1 cellular context compared by ENCODE assay signal in genomic region chr6:8085053-8085511, GRCh38.
TF ChIP-seq lines count a peak whose summit lies in the region.

No MANE protein-coding gene starts in this region.

TF ChIP-seq in HepG2, 621 proteins besides CTCF, POLR2A, EP300 and RAD21 (continued from another document and continues in another):
- no peak for TF ChIP-seq NFIB (CRISPR knock-in tag; IDR thresholded peaks at IDR 0.05; ENCODE audit: borderline replicate concordance)
- TF ChIP-seq DRAP1 (CRISPR knock-in tag; IDR thresholded peaks at IDR 0.05), result peak; percentile 50; the same call in 1 of the 2 replicates
- TF ChIP-seq, protein P1, sequence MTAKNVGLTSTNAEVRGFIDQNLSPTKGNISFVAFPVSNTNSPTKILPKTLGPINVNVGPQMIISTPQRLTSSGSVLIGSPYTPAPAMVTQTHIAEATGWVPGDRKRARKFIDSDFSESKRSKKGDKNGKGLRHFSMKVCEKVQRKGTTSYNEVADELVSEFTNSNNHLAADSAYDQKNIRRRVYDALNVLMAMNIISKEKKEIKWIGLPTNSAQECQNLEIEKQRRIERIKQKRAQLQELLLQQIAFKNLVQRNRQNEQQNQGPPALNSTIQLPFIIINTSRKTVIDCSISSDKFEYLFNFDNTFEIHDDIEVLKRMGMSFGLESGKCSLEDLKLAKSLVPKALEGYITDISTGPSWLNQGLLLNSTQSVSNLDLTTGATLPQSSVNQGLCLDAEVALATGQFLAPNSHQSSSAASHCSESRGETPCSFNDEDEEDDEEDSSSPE (CRISPR knock-in tag; IDR thresholded peaks at IDR 0.05), result peak; percentile 54; the same call in 1 of the 2 replicates
- TF ChIP-seq ZBTB33 (CRISPR knock-in tag; IDR thresholded peaks at IDR 0.05), result peak; percentile 74
- TF ChIP-seq KAT8 (CRISPR knock-in tag; IDR thresholded peaks at IDR 0.05), result peak; percentile 85
- no peak for TF ChIP-seq ZFY (CRISPR knock-in tag; IDR thresholded peaks at IDR 0.05)
- TF ChIP-seq HNF1A (IDR thresholded peaks at IDR 0.05; ENCODE audit: low read depth), result peak; percentile 72
- TF ChIP-seq HNF1A (CRISPR knock-in tag; IDR thresholded peaks at IDR 0.05; ENCODE audit: borderline replicate concordance), result peak; percentile 62; the same call in 1 of the 2 replicates
- TF ChIP-seq ZNF30 (CRISPR knock-in tag; IDR thresholded peaks at IDR 0.05), result no peak
- TF ChIP-seq CHCHD3 (CRISPR knock-in tag; IDR thresholded peaks at IDR 0.05), result no peak
- TF ChIP-seq TSC22D2 (CRISPR knock-in tag; IDR thresholded peaks at IDR 0.05; ENCODE audit: borderline replicate concordance), result no peak
- peak; percentile 89 for TF ChIP-seq ZNF350 (CRISPR knock-in tag; IDR thresholded peaks at IDR 0.05; ENCODE audit: borderline replicate concordance, low read depth)
- TF ChIP-seq SP1 (IDR thresholded peaks at IDR 0.05), result no peak
- TF ChIP-seq SP1 (CRISPR knock-in tag; IDR thresholded peaks at IDR 0.05), result peak; percentile 30; the same call in 1 of the 2 replicates
- no peak for TF ChIP-seq MED8 (CRISPR knock-in tag; IDR thresholded peaks at IDR 0.05; ENCODE audit: insufficient replicate concordance)
- TF ChIP-seq MIER3 (CRISPR knock-in tag; IDR thresholded peaks at IDR 0.05; ENCODE audit: borderline replicate concordance), result peak; percentile 93; the same call in 1 of the 2 replicates
- TF ChIP-seq NFYB (CRISPR knock-in tag; IDR thresholded peaks at IDR 0.05), result 0 out of 2 replicates have a peak, but pooled peaks have one; percentile 10
- TF ChIP-seq TERF1 (CRISPR knock-in tag; IDR thresholded peaks at IDR 0.05), result no peak
- TF ChIP-seq ETV5 (CRISPR knock-in tag; IDR thresholded peaks at IDR 0.05; ENCODE audit: borderline replicate concordance), result peak; percentile 60; the same call in 1 of the 2 replicates
- no peak for TF ChIP-seq PRMT3 (CRISPR knock-in tag; IDR thresholded peaks at IDR 0.05; ENCODE audit: borderline replicate concordance, low read depth)
- TF ChIP-seq ZNF235 (CRISPR knock-in tag; IDR thresholded peaks at IDR 0.05; ENCODE audit: borderline replicate concordance), result no peak
- no peak for TF ChIP-seq ATAD3A (CRISPR knock-in tag; IDR thresholded peaks at IDR 0.05)
- TF ChIP-seq PATZ1 (CRISPR knock-in tag; IDR thresholded peaks at IDR 0.05), result peak; percentile 68
- no peak for TF ChIP-seq TCF12 (IDR thresholded peaks at IDR 0.05)
- TF ChIP-seq TCF12 (CRISPR knock-in tag; IDR thresholded peaks at IDR 0.05), result peak; percentile 76; the same call in 1 of the 2 replicates
- TF ChIP-seq, protein P2, sequence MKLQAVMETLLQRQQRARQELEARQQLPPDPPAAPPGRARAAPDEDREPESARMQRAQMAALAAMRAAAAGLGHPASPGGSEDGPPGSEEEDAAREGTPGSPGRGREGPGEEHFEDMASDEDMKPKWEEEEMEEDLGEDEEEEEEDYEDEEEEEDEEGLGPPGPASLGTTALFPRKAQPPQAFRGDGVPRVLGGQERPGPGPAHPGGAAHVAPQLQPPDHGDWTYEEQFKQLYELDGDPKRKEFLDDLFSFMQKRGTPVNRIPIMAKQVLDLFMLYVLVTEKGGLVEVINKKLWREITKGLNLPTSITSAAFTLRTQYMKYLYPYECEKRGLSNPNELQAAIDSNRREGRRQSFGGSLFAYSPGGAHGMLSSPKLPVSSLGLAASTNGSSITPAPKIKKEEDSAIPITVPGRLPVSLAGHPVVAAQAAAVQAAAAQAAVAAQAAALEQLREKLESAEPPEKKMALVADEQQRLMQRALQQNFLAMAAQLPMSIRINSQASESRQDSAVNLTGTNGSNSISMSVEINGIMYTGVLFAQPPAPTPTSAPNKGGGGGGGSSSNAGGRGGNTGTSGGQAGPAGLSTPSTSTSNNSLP (IDR thresholded peaks at IDR 0.05; ENCODE audit: low read depth, low read length), result peak; percentile 84
- no peak for TF ChIP-seq ZNF432 (CRISPR knock-in tag; IDR thresholded peaks at IDR 0.05; ENCODE audit: borderline replicate concordance)
- TF ChIP-seq RXRB (CRISPR knock-in tag; IDR thresholded peaks at IDR 0.05; ENCODE audit: borderline replicate concordance), result peak; percentile 98
- TF ChIP-seq POLR2AphosphoS2 (IDR thresholded peaks at IDR 0.05; ENCODE audit: low read depth, low read length), result no peak
- no peak for TF ChIP-seq XBP1 (CRISPR knock-in tag; IDR thresholded peaks at IDR 0.05)
- peak; percentile 99 for TF ChIP-seq NR2F1 (CRISPR knock-in tag; IDR thresholded peaks at IDR 0.05)
- TF ChIP-seq ZNF709 (CRISPR knock-in tag; IDR thresholded peaks at IDR 0.05), result no peak
- peak; percentile 100 for TF ChIP-seq NR2F6 (IDR thresholded peaks at IDR 0.05)
- TF ChIP-seq NR2F6 (CRISPR knock-in tag; IDR thresholded peaks at IDR 0.05), result peak; percentile 100
- TF ChIP-seq MEIS1 (CRISPR knock-in tag; IDR thresholded peaks at IDR 0.05; ENCODE audit: borderline replicate concordance), result no peak
- no peak; the same call in 1 of the 2 replicates for TF ChIP-seq ZNF430 (CRISPR knock-in tag; IDR thresholded peaks at IDR 0.05)
- TF ChIP-seq KDM6A (CRISPR knock-in tag; IDR thresholded peaks at IDR 0.05; ENCODE audit: low read depth), result peak; percentile 54; the same call in 1 of the 2 replicates
- TF ChIP-seq ELF3 (CRISPR knock-in tag; IDR thresholded peaks at IDR 0.05), result peak; percentile 88
- no peak for TF ChIP-seq POLR2AphosphoS5 (IDR thresholded peaks at IDR 0.05; ENCODE audit: low read depth, low read length)
- TF ChIP-seq, protein P3, sequence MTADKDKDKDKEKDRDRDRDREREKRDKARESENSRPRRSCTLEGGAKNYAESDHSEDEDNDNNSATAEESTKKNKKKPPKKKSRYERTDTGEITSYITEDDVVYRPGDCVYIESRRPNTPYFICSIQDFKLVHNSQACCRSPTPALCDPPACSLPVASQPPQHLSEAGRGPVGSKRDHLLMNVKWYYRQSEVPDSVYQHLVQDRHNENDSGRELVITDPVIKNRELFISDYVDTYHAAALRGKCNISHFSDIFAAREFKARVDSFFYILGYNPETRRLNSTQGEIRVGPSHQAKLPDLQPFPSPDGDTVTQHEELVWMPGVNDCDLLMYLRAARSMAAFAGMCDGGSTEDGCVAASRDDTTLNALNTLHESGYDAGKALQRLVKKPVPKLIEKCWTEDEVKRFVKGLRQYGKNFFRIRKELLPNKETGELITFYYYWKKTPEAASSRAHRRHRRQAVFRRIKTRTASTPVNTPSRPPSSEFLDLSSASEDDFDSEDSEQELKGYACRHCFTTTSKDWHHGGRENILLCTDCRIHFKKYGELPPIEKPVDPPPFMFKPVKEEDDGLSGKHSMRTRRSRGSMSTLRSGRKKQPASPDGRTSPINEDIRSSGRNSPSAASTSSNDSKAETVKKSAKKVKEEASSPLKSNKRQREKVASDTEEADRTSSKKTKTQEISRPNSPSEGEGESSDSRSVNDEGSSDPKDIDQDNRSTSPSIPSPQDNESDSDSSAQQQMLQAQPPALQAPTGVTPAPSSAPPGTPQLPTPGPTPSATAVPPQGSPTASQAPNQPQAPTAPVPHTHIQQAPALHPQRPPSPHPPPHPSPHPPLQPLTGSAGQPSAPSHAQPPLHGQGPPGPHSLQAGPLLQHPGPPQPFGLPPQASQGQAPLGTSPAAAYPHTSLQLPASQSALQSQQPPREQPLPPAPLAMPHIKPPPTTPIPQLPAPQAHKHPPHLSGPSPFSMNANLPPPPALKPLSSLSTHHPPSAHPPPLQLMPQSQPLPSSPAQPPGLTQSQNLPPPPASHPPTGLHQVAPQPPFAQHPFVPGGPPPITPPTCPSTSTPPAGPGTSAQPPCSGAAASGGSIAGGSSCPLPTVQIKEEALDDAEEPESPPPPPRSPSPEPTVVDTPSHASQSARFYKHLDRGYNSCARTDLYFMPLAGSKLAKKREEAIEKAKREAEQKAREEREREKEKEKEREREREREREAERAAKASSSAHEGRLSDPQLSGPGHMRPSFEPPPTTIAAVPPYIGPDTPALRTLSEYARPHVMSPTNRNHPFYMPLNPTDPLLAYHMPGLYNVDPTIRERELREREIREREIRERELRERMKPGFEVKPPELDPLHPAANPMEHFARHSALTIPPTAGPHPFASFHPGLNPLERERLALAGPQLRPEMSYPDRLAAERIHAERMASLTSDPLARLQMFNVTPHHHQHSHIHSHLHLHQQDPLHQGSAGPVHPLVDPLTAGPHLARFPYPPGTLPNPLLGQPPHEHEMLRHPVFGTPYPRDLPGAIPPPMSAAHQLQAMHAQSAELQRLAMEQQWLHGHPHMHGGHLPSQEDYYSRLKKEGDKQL (CRISPR knock-in tag; IDR thresholded peaks at IDR 0.05; ENCODE audit: low read depth), result peak; percentile 73
- peak; percentile 99 for TF ChIP-seq GATAD2A (CRISPR knock-in tag; IDR thresholded peaks at IDR 0.05)
